14 cellular contexts compared by ENCODE assay signal in genomic region chr1:82323144-82323543, GRCh38.
"Had no signal": no experiment of that assay in that cellular context is flagged by ENCODE, and none has a peak within 500 bp of the region (broad histone marks: within the 10 kb centered on the region; RNA-seq: fewer than 3 reads in every experiment).

No MANE protein-coding gene starts in this region.

- FAIRE-seq: keratinocyte, urothelium cell line had no signal

- DNase-seq: activated CD4-positive, alpha-beta T cell treated with anti-CD3 and anti-CD28 coated beads, Interleukin-2, amount 50 U/mL, for 1 hour; activated naive CD4-positive, alpha-beta T cell; activated T-cell treated with anti-CD3 and anti-CD28 coated beads for 4 hours; anterior cingulate cortex; cortex of kidney; effector CD4-positive, alpha-beta T cell; left ventricle myocardium inferior; mesendoderm; nucleus accumbens; stimulated activated CD4-positive, alpha-beta T cell treated with anti-CD3 and anti-CD28 coated beads, Interleukin-2, amount 100 ng/mL, for 48 hours; thyroid gland had no signal

- H3K4me3 ChIP-seq: esophagus muscularis mucosa, left ventricle myocardium inferior, thyroid gland had no signal
